ENCODE assay signal across 8 cellular contexts in genomic region chr15:39921274-39921638, GRCh38. TPM values are rescaled to one million over a fixed set of nuclear protein-coding genes. Genes with fewer than 3 reads are reported as not detected.
A peak's percentile ranks its signal among the peaks of the same experiment; 100 is the strongest.
DNase-seq lines count a peak whose midpoint lies in the region; ATAC-seq lines count a peak whose summit lies in the region.

No MANE protein-coding gene starts in this region.

- intact Hi-C loops in activated T-helper 2 cell treated with anti-CD3 and anti-CD28 coated beads, Interferon-gamma antibody, Interleukin-2, Interleukin-4, amounts not matched to agents 10 μg/mL and 5 μg/mL and 100 μg/mL, durations not matched to agents 14 hours and 24 hours and 36 hours (cut with micrococcal nuclease): loop anchor here (2.0 to 10.0 kb wide), 3 partner anchors 14 to 296 kb away; partner anchors contain the start of gene EIF2AK4

- peak overlapping the region; percentile 82 for H3K4me3 Mint-ChIP-seq in activated T-helper 2 cell treated with anti-CD3 and anti-CD28 coated beads, Interferon-gamma antibody, Interleukin-2, Interleukin-4, amounts not matched to agents 10 μg/mL and 5 μg/mL and 100 μg/mL, durations not matched to agents 14 hours and 24 hours and 36 hours (ENCODE audit: low read depth)
- H3K4me3 Mint-ChIP-seq in stimulated activated naive CD8-positive, alpha-beta T cell treated with anti-CD3 and anti-CD28 coated beads, Interleukin-15, amount 100 ng/mL, for 72 hours: peak overlapping the region; percentile 97

- DNase-seq in NCI-H510A treated with DMSO at 0.1 percent for 48 hours (lab: John Stamatoyannopoulos, UW) (peak; percentile 50), NCI-H510A (lab: John Stamatoyannopoulos, UW) (no peak)
- DNase-seq in activated T-helper 2 cell treated with anti-CD3 and anti-CD28 coated beads, Interferon-gamma antibody, Interleukin-2, Interleukin-4, amounts not matched to agents 10 μg/mL and 5 μg/mL and 100 μg/mL, durations not matched to agents 14 hours and 24 hours and 36 hours (ENCODE audit: low spot score): no peak
- DNase-seq in stimulated activated naive CD8-positive, alpha-beta T cell treated with anti-CD3 and anti-CD28 coated beads, Interleukin-15, amount 100 ng/mL, for 72 hours: no peak

- peaks cover 10% of the 10 kb centered on the region for H3K36me3 Mint-ChIP-seq in activated T-helper 2 cell treated with anti-CD3 and anti-CD28 coated beads, Interferon-gamma antibody, Interleukin-2, Interleukin-4, amounts not matched to agents 10 μg/mL and 5 μg/mL and 100 μg/mL, durations not matched to agents 14 hours and 24 hours and 36 hours (ENCODE audit: low read depth)

- H3K9me3 Mint-ChIP-seq in activated T-helper 2 cell treated with anti-CD3 and anti-CD28 coated beads, Interferon-gamma antibody, Interleukin-2, Interleukin-4, amounts not matched to agents 10 μg/mL and 5 μg/mL and 100 μg/mL, durations not matched to agents 14 hours and 24 hours and 36 hours: no peaks in the 10 kb centered on the region
- H3K9me3 Mint-ChIP-seq in stimulated activated naive CD8-positive, alpha-beta T cell treated with anti-CD3 and anti-CD28 coated beads, Interleukin-15, amount 100 ng/mL, for 72 hours: peaks cover 0 to 6% of the 10 kb centered on the region in 2 donors

- H3K4me3 ChIP-seq in iPS-18c (ENCODE audit: insufficient read depth, low read depth, low read length): peak overlapping the region; percentile 90

- peaks cover 33% of the 10 kb centered on the region for H3K27me3 Mint-ChIP-seq in activated T-helper 2 cell treated with anti-CD3 and anti-CD28 coated beads, Interferon-gamma antibody, Interleukin-2, Interleukin-4, amounts not matched to agents 10 μg/mL and 5 μg/mL and 100 μg/mL, durations not matched to agents 14 hours and 24 hours and 36 hours (ENCODE audit: low read depth)
- H3K27me3 Mint-ChIP-seq in stimulated activated naive CD8-positive, alpha-beta T cell treated with anti-CD3 and anti-CD28 coated beads, Interleukin-15, amount 100 ng/mL, for 72 hours: peaks cover 33% of the 10 kb centered on the region

- no peak for ATAC-seq in stimulated activated naive CD8-positive, alpha-beta T cell treated with anti-CD3 and anti-CD28 coated beads, Interleukin-15, amount 100 ng/mL, for 72 hours
- ATAC-seq in HG02642 (IDR thresholded peaks at IDR 0.05; ENCODE audit: poor library complexity, unreplicated experiment) (no peak), GM19463 (IDR thresholded peaks at IDR 0.05; ENCODE audit: unreplicated experiment) (no peak), HG03378 (IDR thresholded peaks at IDR 0.05; ENCODE audit: unreplicated experiment) (no peak)

- H3K4me1 Mint-ChIP-seq in activated T-helper 2 cell treated with anti-CD3 and anti-CD28 coated beads, Interferon-gamma antibody, Interleukin-2, Interleukin-4, amounts not matched to agents 10 μg/mL and 5 μg/mL and 100 μg/mL, durations not matched to agents 14 hours and 24 hours and 36 hours (ENCODE audit: low read depth): peaks cover 31% of the 10 kb centered on the region
- H3K4me1 Mint-ChIP-seq in stimulated activated naive CD8-positive, alpha-beta T cell treated with anti-CD3 and anti-CD28 coated beads, Interleukin-15, amount 100 ng/mL, for 72 hours: peaks cover 38% of the 10 kb centered on the region

- H3K27ac Mint-ChIP-seq in activated T-helper 2 cell treated with anti-CD3 and anti-CD28 coated beads, Interferon-gamma antibody, Interleukin-2, Interleukin-4, amounts not matched to agents 10 μg/mL and 5 μg/mL and 100 μg/mL, durations not matched to agents 14 hours and 24 hours and 36 hours: peak overlapping the region; percentile 73
- H3K27ac Mint-ChIP-seq in stimulated activated naive CD8-positive, alpha-beta T cell treated with anti-CD3 and anti-CD28 coated beads, Interleukin-15, amount 100 ng/mL, for 72 hours: peak overlapping the region; percentile 94 to 98

- H3K9me3 ChIP-seq in iPS-18c (ENCODE audit: control insufficient read depth, insufficient read depth, low read length): no peaks in the 10 kb centered on the region

RNA-seq across cellular contexts. Expression of gene GPR176, which starts 1.2 kb away (rescaled TPM):
- 0.34 and 0.53 TPM in 2 replicates for total RNA-seq in activated T-helper 2 cell treated with anti-CD3 and anti-CD28 coated beads, Interferon-gamma antibody, Interleukin-2, Interleukin-4, amounts not matched to agents 10 μg/mL and 5 μg/mL and 100 μg/mL, durations not matched to agents 14 hours and 24 hours and 36 hours

RNA-seq across cellular contexts. Expression of gene EIF2AK4, which starts 12.7 kb away (rescaled TPM):
- 58.9 and 61.9 TPM in 2 replicates for total RNA-seq in activated T-helper 2 cell treated with anti-CD3 and anti-CD28 coated beads, Interferon-gamma antibody, Interleukin-2, Interleukin-4, amounts not matched to agents 10 μg/mL and 5 μg/mL and 100 μg/mL, durations not matched to agents 14 hours and 24 hours and 36 hours
